In genomic region chr15:89087830-89088604, GRCh38 we compare ENCODE assay signal across 8 cellular contexts. TPM values are rescaled to one million over a fixed set of nuclear protein-coding genes. Genes with fewer than 3 reads are reported as not detected.
DNase-seq lines count a peak whose midpoint lies in the region; ATAC-seq and TF ChIP-seq lines count a peak whose summit lies in the region.

A gene with protein sequence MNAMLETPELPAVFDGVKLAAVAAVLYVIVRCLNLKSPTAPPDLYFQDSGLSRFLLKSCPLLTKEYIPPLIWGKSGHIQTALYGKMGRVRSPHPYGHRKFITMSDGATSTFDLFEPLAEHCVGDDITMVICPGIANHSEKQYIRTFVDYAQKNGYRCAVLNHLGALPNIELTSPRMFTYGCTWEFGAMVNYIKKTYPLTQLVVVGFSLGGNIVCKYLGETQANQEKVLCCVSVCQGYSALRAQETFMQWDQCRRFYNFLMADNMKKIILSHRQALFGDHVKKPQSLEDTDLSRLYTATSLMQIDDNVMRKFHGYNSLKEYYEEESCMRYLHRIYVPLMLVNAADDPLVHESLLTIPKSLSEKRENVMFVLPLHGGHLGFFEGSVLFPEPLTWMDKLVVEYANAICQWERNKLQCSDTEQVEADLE (plus strand): TSS chr15:89088456. CDS start chr15:89116328, 27,872 bp downstream.

- H3K36me3 Mint-ChIP-seq in activated T-helper 17 cell treated with anti-CD3 and anti-CD28 coated beads, Interleukin-2, amount 50 U/mL, for 72 hours (ENCODE audit: low read depth) = peaks cover 9% of the 10 kb centered on the region
- no peaks in the 10 kb centered on the region for H3K36me3 Mint-ChIP-seq in naive thymus-derived CD8-positive, alpha-beta T cell

- no peaks in the 10 kb centered on the region for H3K27me3 ChIP-seq in fibroblast of lung (ENCODE audit: control insufficient read depth, insufficient read depth, low read length)

- peak; percentile 95 for ATAC-seq in activated T-helper 17 cell treated with anti-CD3 and anti-CD28 coated beads, Interleukin-2, amount 50 U/mL, for 72 hours (replicated peaks)
- peak; percentile 96 to 97 for ATAC-seq in naive thymus-derived CD8-positive, alpha-beta T cell

- H3K9me3 Mint-ChIP-seq in activated T-helper 17 cell treated with anti-CD3 and anti-CD28 coated beads, Interleukin-2, amount 50 U/mL, for 72 hours = no peaks in the 10 kb centered on the region
- H3K9me3 Mint-ChIP-seq in naive thymus-derived CD8-positive, alpha-beta T cell = no peaks in the 10 kb centered on the region

- H3K27ac ChIP-seq in RWPE1 (peak within 1 kb of the TSS; percentile 95), fibroblast of lung (ENCODE audit: insufficient read depth, low read length) (peak within 1 kb of the TSS; percentile 88)

- DNase-seq in Daoy (ENCODE audit: low read depth) (peak; percentile 99), GOT3 (lab: John Stamatoyannopoulos, UW) (peak; percentile 98), LNCaP clone FGC (ENCODE audit: low read depth) (peak; percentile 100), RWPE1 (ENCODE audit: low spot score) (peak; percentile 100), fibroblast of lung (ENCODE audit: low read depth in 2 of 2) (peak; percentile 100)
- DNase-seq in naive thymus-derived CD8-positive, alpha-beta T cell = peak; percentile 87 to 98 (median 96)
- DNase-seq in stimulated activated naive CD4-positive, alpha-beta T cell treated with Interleukin-2 at 50 U/mL for 16 hours (lab: John Stamatoyannopoulos, UW) = peak; percentile 98

- H3K9ac ChIP-seq in fibroblast of lung (ENCODE audit: insufficient read depth, low read length) = peak within 1 kb of the TSS; percentile 89

- H4K20me1 ChIP-seq in fibroblast of lung (ENCODE audit: control insufficient read depth, extremely low read depth, insufficient read depth, low read length) = no peaks in the 10 kb centered on the region

- TF ChIP-seq CTCF in LNCaP clone FGC (IDR thresholded peaks at IDR 0.05; ENCODE audit: control insufficient read depth, extremely low read depth, insufficient read depth) (no peak), RWPE1 (conservative IDR thresholded peaks at IDR 0.05; ENCODE audit: low read depth) (no peak), fibroblast of lung (conservative IDR thresholded peaks at IDR 0.05 in 1 of 2, IDR thresholded peaks at IDR 0.05 in 1 of 2; ENCODE audit: low read depth in 1 of 2, low read length in 2 of 2) (no peak)

- H3K4me1 ChIP-seq in fibroblast of lung (ENCODE audit: control insufficient read depth, extremely low read depth, insufficient read depth, low read length) = peaks cover 29% of the 10 kb centered on the region

- peak within 1 kb of the TSS; percentile 85 for H3K4me2 ChIP-seq in fibroblast of lung (ENCODE audit: extremely low read depth, insufficient read depth, low read length)

- H2AFZ ChIP-seq in fibroblast of lung (ENCODE audit: low read length) = peak within 1 kb of the TSS; percentile 49

- H3K9me3 ChIP-seq in fibroblast of lung (ENCODE audit: control insufficient read depth, insufficient read depth, low read depth, low read length) = no peaks in the 10 kb centered on the region

- H3K27me3 Mint-ChIP-seq in activated T-helper 17 cell treated with anti-CD3 and anti-CD28 coated beads, Interleukin-2, amount 50 U/mL, for 72 hours = no peaks in the 10 kb centered on the region
- no peaks in the 10 kb centered on the region for H3K27me3 Mint-ChIP-seq in naive thymus-derived CD8-positive, alpha-beta T cell

- H3K4me3 ChIP-seq in LNCaP clone FGC (ENCODE audit: low read depth, low read length) (peak within 1 kb of the TSS; percentile 82), fibroblast of lung (replicated peaks in 1 of 4; ENCODE audit: control extremely low read depth in 1 of 4, insufficient read depth in 1 of 4, low read depth in 3 of 4, low read length in 4 of 4) (peak within 1 kb of the TSS; percentile 74 to 84 (median 80))

- POLR2A ChIA-PET in RWPE1 (lab: Yijun Ruan, JAX; ENCODE audit: low non-redundant PET) = interaction anchor here (0.6 to 1.1 kb wide), 4 partner anchors 11 to 100 kb away, joined by 3 to 4 read pairs (median 3); no protein-coding TSS in a partner anchor
- POLR2A ChIA-PET in naive thymus-derived CD8-positive, alpha-beta T cell (lab: Charles Lee) = interaction anchor here (0.8 to 3.4 kb wide), 10 partner anchors 10 to 183 kb away, joined by 3 to 17 read pairs (median 4); no protein-coding TSS in a partner anchor

- CTCF ChIA-PET in RWPE1 (lab: Yijun Ruan, JAX) = interaction anchor here (0.6 to 1.6 kb wide), 3 partner anchors 83 to 119 kb away, joined by 3 read pairs; no protein-coding TSS in a partner anchor

- no peaks in the 10 kb centered on the region for H3K36me3 ChIP-seq in fibroblast of lung (ENCODE audit: control insufficient read depth, insufficient read depth, low read length)

- peak within 1 kb of the TSS; percentile 90 for H3K27ac Mint-ChIP-seq in activated T-helper 17 cell treated with anti-CD3 and anti-CD28 coated beads, Interleukin-2, amount 50 U/mL, for 72 hours
- H3K27ac Mint-ChIP-seq in naive thymus-derived CD8-positive, alpha-beta T cell = peak within 1 kb of the TSS in 8 of 10 donors; percentile 78 to 98 (median 95)

- H3K79me2 ChIP-seq in fibroblast of lung (ENCODE audit: control insufficient read depth, insufficient read depth, low read length) = peaks cover 29% of the 10 kb centered on the region

- H3K4me1 Mint-ChIP-seq in activated T-helper 17 cell treated with anti-CD3 and anti-CD28 coated beads, Interleukin-2, amount 50 U/mL, for 72 hours = peaks cover 29% of the 10 kb centered on the region
- H3K4me1 Mint-ChIP-seq in naive thymus-derived CD8-positive, alpha-beta T cell = peaks cover 25 to 39% (median 31%) of the 10 kb centered on the region in 4 donors

- H3K4me3 Mint-ChIP-seq in activated T-helper 17 cell treated with anti-CD3 and anti-CD28 coated beads, Interleukin-2, amount 50 U/mL, for 72 hours = no peak within 1 kb of the TSS
- H3K4me3 Mint-ChIP-seq in naive thymus-derived CD8-positive, alpha-beta T cell = peak within 1 kb of the TSS in 2 of 10 donors; percentile 81 to 92

RNA-seq across cellular contexts. Expression of the gene that starts here (rescaled TPM):
- 27.1 and 31.7 TPM in 2 replicates for total RNA-seq in Daoy (2014; rRNA removed; shearing (Covaris generic))
- total RNA-seq in activated T-helper 17 cell treated with anti-CD3 and anti-CD28 coated beads, Interleukin-2, amount 50 U/mL, for 72 hours = 10 to 100 TPM; 40.1 to 47.7 TPM
- total RNA-seq in fibroblast of lung = 42.9 and 84.9 TPM in 2 replicates
- 39.5 and 55.3 TPM in 2 replicates for polyA plus RNA-seq in fibroblast of lung
- polyA plus RNA-seq in fibroblast of lung (2012) = 25.1 and 29.1 TPM in 2 replicates
- polyA minus RNA-seq in fibroblast of lung (ENCODE audit: low replicate concordance) = 337 and 341 TPM in 2 replicates
- 10 to 100 TPM; 47.6 to 49.9 TPM for total RNA-seq in naive thymus-derived CD8-positive, alpha-beta T cell
- polyA plus RNA-seq in naive thymus-derived CD8-positive, alpha-beta T cell = 10 to 100 TPM; 14.0 to 17.1 (median 15.0) TPM

Comparison
In these comparisons a context has a peak if more than half of its experiments do, and no peak if none do; other contexts are left out.
1. Peak in every context shown above with its lines: DNase-seq, ATAC-seq, H3K4me3 ChIP-seq and H3K27ac ChIP-seq.